Comparison of ENCODE assay signal across 7 cellular contexts in the genomic region with DNA sequence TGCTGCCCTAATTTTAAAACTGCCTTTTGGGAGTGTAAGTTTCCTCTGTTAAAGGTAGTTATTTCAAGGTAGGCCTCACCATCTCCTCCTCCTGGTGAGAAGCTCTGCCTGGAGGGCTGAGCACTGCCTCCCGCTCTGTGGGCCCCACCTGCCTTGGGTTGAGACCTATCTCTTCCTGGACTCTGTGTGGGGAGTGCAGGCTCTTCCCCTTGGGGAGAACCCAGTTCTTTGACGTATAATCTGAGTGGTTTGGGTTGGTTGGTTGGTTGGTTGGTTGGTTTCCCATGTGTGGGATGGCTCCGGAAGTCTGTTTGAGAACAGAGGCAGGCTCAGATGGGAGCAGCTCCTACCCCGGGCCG. TPM values are rescaled to one million over a fixed set of nuclear protein-coding genes. Genes with fewer than 3 reads are reported as not detected.
DNase-seq lines count a peak whose midpoint lies in the region; ATAC-seq and TF ChIP-seq lines count a peak whose summit lies in the region.

No MANE protein-coding gene starts in this region.

- H3K9me3 ChIP-seq in HCT116 (ENCODE audit: control insufficient read depth in 1 of 2, insufficient read depth in 1 of 2, low read depth in 1 of 2, low read length in 2 of 2) (peaks cover 0 to 5% of the 10 kb centered on the region in 2 experiments; a peak in 1 of 4 replicates), right cardiac atrium (ENCODE audit: control insufficient read depth, low read length) (no peaks in the 10 kb centered on the region), stomach (no peaks in the 10 kb centered on the region), Karpas-422 (ENCODE audit: low read length) (no peaks in the 10 kb centered on the region)

- H3K4me1 Mint-ChIP-seq in activated CD8-positive, alpha-beta T cell treated with anti-CD3 and anti-CD28 coated beads for 36 hours (ENCODE audit: low read depth) = peaks cover 58% of the 10 kb centered on the region

- H3K9ac ChIP-seq in HCT116 (ENCODE audit: low read length) = peak overlapping the region; percentile 83
- H3K9ac ChIP-seq in Karpas-422 (ENCODE audit: low read length) = no peak overlapping the region

- no peak overlapping the region for H3K4me3 Mint-ChIP-seq in activated CD8-positive, alpha-beta T cell treated with anti-CD3 and anti-CD28 coated beads for 36 hours

- peaks cover 89% of the 10 kb centered on the region for H3K79me2 ChIP-seq in HCT116 (ENCODE audit: insufficient read depth, low read length)
- peaks cover 97% of the 10 kb centered on the region for H3K79me2 ChIP-seq in Karpas-422 (ENCODE audit: low read length)

- TF ChIP-seq CTCF in HCT116 (IDR thresholded peaks at IDR 0.05 in 2 of 3, conservative IDR thresholded peaks at IDR 0.05 in 1 of 3; ENCODE audit: borderline replicate concordance in 1 of 3, insufficient read depth in 1 of 3, low read depth in 2 of 3, low read length in 2 of 3) (peak in 1 of 3 experiments; percentile 13; a peak in 2 of 6 replicates), stomach (IDR thresholded peaks at IDR 0.05) (no peak)
- no peak for TF ChIP-seq CTCF in activated CD8-positive, alpha-beta T cell treated with anti-CD3 and anti-CD28 coated beads for 36 hours (IDR thresholded peaks at IDR 0.05)

- TF ChIP-seq EP300 in stomach (IDR thresholded peaks at IDR 0.05) = no peak

- no peak for TF ChIP-seq POLR2A in HCT116 (IDR thresholded peaks at IDR 0.05; ENCODE audit: borderline replicate concordance, extremely low read depth, insufficient read depth, insufficient read length)
- TF ChIP-seq POLR2A in stomach (IDR thresholded peaks at IDR 0.05) = no peak

- H3K4me2 ChIP-seq in HCT116 (ENCODE audit: low read length) = peak overlapping the region; percentile 86
- H3K4me2 ChIP-seq in Karpas-422 (ENCODE audit: low read depth, low read length, poor library complexity, severe bottlenecking) = no peak overlapping the region

- no peak overlapping the region for H2AFZ ChIP-seq in HCT116 (ENCODE audit: low read depth, low read length, poor library complexity, severe bottlenecking)
- no peak overlapping the region for H2AFZ ChIP-seq in Karpas-422 (ENCODE audit: low read length)

- intact Hi-C loops in HCT116 (cut with micrococcal nuclease) (no loop called here), right cardiac atrium (cut with DNase I) (no loop called here), stomach (cut with DNase I; ENCODE audit: low total_unique reads) (no loop called here)
- intact Hi-C loops in activated CD8-positive, alpha-beta T cell treated with anti-CD3 and anti-CD28 coated beads for 36 hours (cut with micrococcal nuclease) = loop anchor here (5.0 kb wide), 1 partner anchor 39 kb away; a partner anchor contains a TSS

- ATAC-seq in HCT116 (no peak), right cardiac atrium (no peak), GM19463 (IDR thresholded peaks at IDR 0.05; ENCODE audit: unreplicated experiment) (no peak)
- peak; percentile 58 for ATAC-seq in activated CD8-positive, alpha-beta T cell treated with anti-CD3 and anti-CD28 coated beads for 36 hours

- H3K27ac Mint-ChIP-seq in activated CD8-positive, alpha-beta T cell treated with anti-CD3 and anti-CD28 coated beads for 36 hours = peak overlapping the region; percentile 84

- POLR2A ChIA-PET in HCT116 (lab: Charles Lee) = interaction anchor here (1.0 kb wide), 1 partner anchor 39 kb away, joined by 3 read pairs; a partner anchor contains a TSS
- POLR2A ChIA-PET in activated CD8-positive, alpha-beta T cell treated with anti-CD3 and anti-CD28 coated beads for 36 hours (lab: Charles Lee) = interaction anchor here (0.6 to 0.7 kb wide), 2 partner anchors 17 to 134 kb away, joined by 3 to 4 read pairs; no protein-coding TSS in a partner anchor

- H3K9me3 Mint-ChIP-seq in activated CD8-positive, alpha-beta T cell treated with anti-CD3 and anti-CD28 coated beads for 36 hours = no peaks in the 10 kb centered on the region

- peaks cover 21% of the 10 kb centered on the region for H3K36me3 Mint-ChIP-seq in activated CD8-positive, alpha-beta T cell treated with anti-CD3 and anti-CD28 coated beads for 36 hours (ENCODE audit: low read depth)

- DNase-seq in HCT116 (ENCODE audit: low read depth, low spot score) (no peak), right cardiac atrium (peak in 1 of 3 donors; percentile 16), stomach (no peak), NCI-H1048 (lab: John Stamatoyannopoulos, UW) (no peak), Karpas-422 (no peak)
- peak; percentile 61 for DNase-seq in activated CD8-positive, alpha-beta T cell treated with anti-CD3 and anti-CD28 coated beads for 36 hours

- peak overlapping the region; percentile 98 for H3K27ac ChIP-seq in HCT116 (ENCODE audit: low read depth, low read length)
- peak overlapping the region; percentile 88 for H3K27ac ChIP-seq in right cardiac atrium (ENCODE audit: low read length)
- H3K27ac ChIP-seq in stomach = peak overlapping the region; percentile 64 to 96 (median 92)
- no peak overlapping the region for H3K27ac ChIP-seq in Karpas-422 (ENCODE audit: low read length)

- H3K27me3 ChIP-seq in HCT116 (ENCODE audit: insufficient read depth, low read length) = no peaks in the 10 kb centered on the region
- no peaks in the 10 kb centered on the region for H3K27me3 ChIP-seq in right cardiac atrium (ENCODE audit: control insufficient read depth, insufficient read depth)
- no peaks in the 10 kb centered on the region for H3K27me3 ChIP-seq in stomach
- no peaks in the 10 kb centered on the region for H3K27me3 ChIP-seq in Karpas-422 (ENCODE audit: low read length)

- RAD21 ChIA-PET in HCT116 (lab: Charles Lee; ENCODE audit: low non-redundant PET in 1 of 2, low total read pairs in 2 of 2, uncharacterized antibody in 2 of 2, unreplicated experiment in 2 of 2) = interaction anchor here in 1 of 2 experiments (0.8 kb wide), 1 partner anchor 39 kb away, joined by 8 read pairs; a partner anchor contains a TSS

- H3K36me3 ChIP-seq in HCT116 (ENCODE audit: control insufficient read depth in 1 of 2, insufficient read depth in 2 of 2, low read length in 2 of 2) = peaks cover 0 to 30% of the 10 kb centered on the region in 2 experiments; a peak in 2 of 4 replicates
- H3K36me3 ChIP-seq in stomach = peaks cover 0 to 11% (median 4%) of the 10 kb centered on the region in 4 donors
- H3K36me3 ChIP-seq in Karpas-422 (ENCODE audit: insufficient read depth, low read length) = 0 out of 2 replicates have a peak, but pooled peaks cover under 1% of the 10 kb centered on the region

- H3K4me1 ChIP-seq in HCT116 (ENCODE audit: control insufficient read depth in 1 of 2, insufficient read depth in 2 of 2, low read length in 2 of 2) (peaks cover 92 to 99% of the 10 kb centered on the region in 2 experiments), right cardiac atrium (ENCODE audit: control insufficient read depth, insufficient read depth, low read length) (peaks cover 50% of the 10 kb centered on the region), stomach (peaks cover 65 to 98% (median 81%) of the 10 kb centered on the region in 4 donors), Karpas-422 (ENCODE audit: low read length) (peaks cover 33% of the 10 kb centered on the region)

- 55% methylated on average over 5 of the region's 5 CpGs for WGBS in right cardiac atrium
- WGBS in stomach, 5 donors = 64 to 79% (median 75%) methylated on average over 4 to 5 of the region's 5 CpGs

- H4K20me1 ChIP-seq in HCT116 (ENCODE audit: insufficient read depth) = no peaks in the 10 kb centered on the region
- peaks cover 4% of the 10 kb centered on the region; the same call in 1 of the 2 replicates for H4K20me1 ChIP-seq in Karpas-422 (ENCODE audit: insufficient read depth, low read depth, low read length)

- H3K4me3 ChIP-seq in HCT116 (replicated peaks in 1 of 2; ENCODE audit: low read depth in 1 of 2, low read length in 2 of 2) (peak overlapping the region in 1 of 2 experiments; percentile 53; a peak in 1 of 4 replicates), right cardiac atrium (ENCODE audit: low read length) (no peak overlapping the region), stomach (no peak overlapping the region), Karpas-422 (ENCODE audit: low read length) (no peak overlapping the region)

- CTCF ChIA-PET in HCT116 (lab: Charles Lee) = interaction anchor here (1.5 kb wide), 1 partner anchor 52 kb away, joined by 3 read pairs; no protein-coding TSS in a partner anchor
- CTCF ChIA-PET in activated CD8-positive, alpha-beta T cell treated with anti-CD3 and anti-CD28 coated beads for 36 hours (lab: Charles Lee) = interaction anchor here (0.8 to 2.0 kb wide), 7 partner anchors 12 to 201 kb away, joined by 3 to 9 read pairs (median 4); a partner anchor contains a TSS

- no peaks in the 10 kb centered on the region for H3K27me3 Mint-ChIP-seq in activated CD8-positive, alpha-beta T cell treated with anti-CD3 and anti-CD28 coated beads for 36 hours

- BruUV-seq in HCT116 (replicated peaks; lab: Mats Ljungman, UMichigan) = no TSS peak

- no peak for TF ChIP-seq RAD21 in HCT116 (IDR thresholded peaks at IDR 0.05; ENCODE audit: low read depth)

- H3K9me2 ChIP-seq in HCT116 (ENCODE audit: insufficient read depth) = no peaks in the 10 kb centered on the region
- H3K9me2 ChIP-seq in Karpas-422 (replicated peaks; ENCODE audit: insufficient read depth, low read length) = no peaks in the 10 kb centered on the region

TF ChIP-seq in HCT116, 20 proteins besides CTCF, POLR2A, EP300 and RAD21 (continues in another document):
- TF ChIP-seq JUND (IDR thresholded peaks at IDR 0.05) (no peak), CEBPB (IDR thresholded peaks at IDR 0.05; ENCODE audit: low read depth) (no peak), FOSL1 (IDR thresholded peaks at IDR 0.05; ENCODE audit: low read depth) (no peak), SIN3A (IDR thresholded peaks at IDR 0.05; ENCODE audit: low read depth) (no peak)
- TF ChIP-seq, protein P1, sequence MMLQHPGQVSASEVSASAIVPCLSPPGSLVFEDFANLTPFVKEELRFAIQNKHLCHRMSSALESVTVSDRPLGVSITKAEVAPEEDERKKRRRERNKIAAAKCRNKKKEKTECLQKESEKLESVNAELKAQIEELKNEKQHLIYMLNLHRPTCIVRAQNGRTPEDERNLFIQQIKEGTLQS (IDR thresholded peaks at IDR 0.05) = no peak

RNA-seq across cellular contexts. Expression of a gene that starts 39.1 kb away (rescaled TPM):
- 651 TPM for total RNA-seq in HCT116 (2021; ENCODE audit: unreplicated experiment)
- 635 and 727 TPM in 2 replicates for polyA plus RNA-seq in HCT116 (2012)
- total RNA-seq in activated CD8-positive, alpha-beta T cell treated with anti-CD3 and anti-CD28 coated beads for 36 hours = 100 to 1,000 TPM; 183 to 189 TPM
- total RNA-seq in right cardiac atrium = 100 to 1,000 TPM; 116 to 226 (median 122) TPM
- 87.4 TPM for polyA plus RNA-seq in right cardiac atrium
- 100 to 1,000 TPM; 254 to 343 (median 319) TPM for total RNA-seq in stomach
- 10 to 100 TPM; 55.3 to 87.2 (median 75.0) TPM for polyA plus RNA-seq in stomach
- total RNA-seq in Karpas-422 (2014; rRNA removed; shearing (Covaris generic); ENCODE audit: low replicate concordance) = 54.6 and 106 TPM in 2 replicates

RNA-seq across cellular contexts. Expression of a gene that starts 57.8 kb away (rescaled TPM):
- total RNA-seq in HCT116 (2021; ENCODE audit: unreplicated experiment) = 8.8 TPM
- polyA plus RNA-seq in HCT116 (2012) = 8.6 and 10.4 TPM in 2 replicates
- total RNA-seq in activated CD8-positive, alpha-beta T cell treated with anti-CD3 and anti-CD28 coated beads for 36 hours = 10 to 100 TPM; 19.6 to 22.7 TPM
- total RNA-seq in right cardiac atrium = under 1 TPM; 0.22 to 0.85 (median 0.54) TPM
- 0.91 TPM for polyA plus RNA-seq in right cardiac atrium
- total RNA-seq in stomach = 10 to 100 TPM in 1 of 5 donors, 1 to 10 TPM in 4; 1.2 to 33.3 (median 4.8) TPM
- polyA plus RNA-seq in stomach = 10 to 100 TPM in 2 of 3 donors, 1 to 10 TPM in 1; 3.4 to 16.9 (median 16.3) TPM
- 0.40 TPM in 1 of 2 replicates, not detected in the other for total RNA-seq in Karpas-422 (2014; rRNA removed; shearing (Covaris generic); ENCODE audit: low replicate concordance)
